ENCODE assay signal across 21 cellular contexts in the genomic region with DNA sequence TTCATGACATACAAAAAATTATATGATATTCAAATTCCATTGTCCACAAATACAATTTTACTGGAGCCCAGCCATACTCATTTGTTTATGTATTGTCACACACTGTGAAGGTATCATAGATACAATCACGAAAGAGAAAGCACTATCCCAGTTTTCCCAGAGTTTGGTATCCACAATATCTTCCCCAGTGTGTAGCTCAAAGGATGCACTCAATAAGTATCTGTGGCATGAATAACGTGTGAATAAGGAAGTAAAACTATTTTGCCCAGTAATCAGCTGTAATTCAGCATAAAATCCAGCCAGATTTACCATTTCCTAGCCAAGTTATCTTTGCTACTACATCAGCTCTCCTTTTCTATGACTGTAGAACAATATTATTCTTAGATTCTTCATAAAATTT.
DNase-seq lines count a peak whose midpoint lies in the region; ATAC-seq, FAIRE-seq and TF ChIP-seq lines count a peak whose summit lies in the region.
"Had no signal": no experiment of that assay in that cellular context is flagged by ENCODE, and none has a peak within 500 bp of the region (broad histone marks: within the 10 kb centered on the region; RNA-seq: fewer than 3 reads in every experiment).

No MANE protein-coding gene starts in this region.

- H2AFZ ChIP-seq in mesenchymal stem cell (ENCODE audit: low read depth, low read length) = no peak overlapping the region

- no peak overlapping the region for H3K4ac ChIP-seq in mesenchymal stem cell (ENCODE audit: low read depth in 1 of 2, low read length in 2 of 2)

- 70% methylated on average over 2 of the region's 2 CpGs for WGBS in mesenchymal stem cell

- H3K9me3 ChIP-seq in mesenchymal stem cell (ENCODE audit: control insufficient read depth, low read length) (peaks cover 7% of the 10 kb centered on the region), uterus (no peaks in the 10 kb centered on the region)
- H3K9me3 ChIP-seq: MG63, Peyer's patch had no signal

- FAIRE-seq in endometrium (lab: Jason Lieb, UNC) = peak; percentile 70

- H4K91ac ChIP-seq in mesenchymal stem cell (ENCODE audit: low read length) = no peak overlapping the region

- H3K36me3 ChIP-seq in mesenchymal stem cell (ENCODE audit: control insufficient read depth in 1 of 2, insufficient read depth in 2 of 2, low read depth in 1 of 2, low read length in 2 of 2) = no peaks in the 10 kb centered on the region
- H3K36me3 ChIP-seq in uterus = no peaks in the 10 kb centered on the region
- H3K36me3 ChIP-seq: MG63, Peyer's patch had no signal

- no peak overlapping the region for H3K4me2 ChIP-seq in mesenchymal stem cell (ENCODE audit: low read length, poor library complexity, severe bottlenecking)

- H3K23ac ChIP-seq in mesenchymal stem cell (ENCODE audit: low read length in 2 of 2) = no peak overlapping the region

- H3K4me1 ChIP-seq in mesenchymal stem cell (ENCODE audit: control insufficient read depth, insufficient read depth, low read depth, low read length) (no peaks in the 10 kb centered on the region), uterus (no peaks in the 10 kb centered on the region)
- H3K4me1 ChIP-seq: Peyer's patch had no signal

- H3K9ac ChIP-seq in mesenchymal stem cell (ENCODE audit: low read length) = peak overlapping the region; percentile 15

- no peak overlapping the region for H2BK12ac ChIP-seq in mesenchymal stem cell (ENCODE audit: low read length in 2 of 2)

- H3K27ac ChIP-seq in mesenchymal stem cell (ENCODE audit: low read length, poor library complexity, severe bottlenecking) (no peak overlapping the region), uterus (peak overlapping the region; percentile 45 to 80)
- H3K27ac ChIP-seq: 22Rv1, Peyer's patch had no signal

- DNase-seq in Right ventricle myocardium superior (no peak), Right ventricle myocardium inferior (ENCODE audit: missing footprints) (no peak), mesenchymal stem cell (no peak), uterus (no peak), T-helper 2 cell (no peak), NOMO-1 (lab: John Stamatoyannopoulos, UW; ENCODE audit: unreplicated experiment in 2 of 2) (no peak)
- DNase-seq in activated effector memory CD4-positive, alpha-beta T cell treated with Interleukin-2 at 50 U/mL for 16 hours = no peak
- DNase-seq: ACHN; CD4-positive, CD25-positive, alpha-beta regulatory T cell; DMS153; DND-41; H7; IMR-90; KG1; MG63; NCI-H2029 treated with DMSO at 0.1 percent for 48 hours; OCI-M1; Peyer's patch had no signal

- no peaks in the 10 kb centered on the region for H3K79me1 ChIP-seq in mesenchymal stem cell (replicated peaks; ENCODE audit: low read length, poor library complexity, severe bottlenecking)

- no peak overlapping the region for H3K18ac ChIP-seq in mesenchymal stem cell (ENCODE audit: low read depth in 1 of 2, low read length in 2 of 2)

- intact Hi-C loops in Right ventricle myocardium superior (cut with DNase I) = no loop called here
- intact Hi-C loops in Right ventricle myocardium inferior (cut with DNase I) = no loop called here
- intact Hi-C loops in uterus (cut with DNase I; ENCODE audit: low total_unique reads) = no loop called here

- H3K27me3 ChIP-seq in mesenchymal stem cell (ENCODE audit: control insufficient read depth in 1 of 2, insufficient read depth in 1 of 2, low read length in 2 of 2) = no peaks in the 10 kb centered on the region
- H3K27me3 ChIP-seq in uterus = no peaks in the 10 kb centered on the region
- H3K27me3 ChIP-seq: MG63, Peyer's patch had no signal

- no peak for TF ChIP-seq CTCF in uterus (IDR thresholded peaks at IDR 0.05)

- no peak overlapping the region for H2BK5ac ChIP-seq in mesenchymal stem cell (ENCODE audit: low read depth, low read length, poor library complexity, severe bottlenecking)

- H3K4me3 ChIP-seq in mesenchymal stem cell (ENCODE audit: insufficient read depth in 1 of 2, low read depth in 1 of 2, low read length in 2 of 2) (peak overlapping the region in 1 of 2 experiments; percentile 9), uterus (no peak overlapping the region)
- H3K4me3 ChIP-seq: MG63, Peyer's patch had no signal

- no peak overlapping the region for H2BK15ac ChIP-seq in mesenchymal stem cell (ENCODE audit: low read depth, poor library complexity, severe bottlenecking)

- H4K8ac ChIP-seq in mesenchymal stem cell (ENCODE audit: low read length) = no peak overlapping the region

- H2AK5ac ChIP-seq in mesenchymal stem cell (ENCODE audit: low read length, severe bottlenecking) = no peak overlapping the region

- H3K14ac ChIP-seq in mesenchymal stem cell (ENCODE audit: low read length in 2 of 2) = no peak overlapping the region

- peak; percentile 29 for ATAC-seq in Right ventricle myocardium superior (ENCODE audit: poor library complexity)
- no peak for ATAC-seq in Right ventricle myocardium inferior
- ATAC-seq: SK-N-SH treated with all-trans-retinoic acid at 6 μM for 48 hours had no signal

- no peak overlapping the region for H2BK120ac ChIP-seq in mesenchymal stem cell (ENCODE audit: low read depth, low read length)

- no peak for TF ChIP-seq POLR2A in uterus (IDR thresholded peaks at IDR 0.05)
